ENCODE assay signal across 14 cellular contexts in the genomic region with DNA sequence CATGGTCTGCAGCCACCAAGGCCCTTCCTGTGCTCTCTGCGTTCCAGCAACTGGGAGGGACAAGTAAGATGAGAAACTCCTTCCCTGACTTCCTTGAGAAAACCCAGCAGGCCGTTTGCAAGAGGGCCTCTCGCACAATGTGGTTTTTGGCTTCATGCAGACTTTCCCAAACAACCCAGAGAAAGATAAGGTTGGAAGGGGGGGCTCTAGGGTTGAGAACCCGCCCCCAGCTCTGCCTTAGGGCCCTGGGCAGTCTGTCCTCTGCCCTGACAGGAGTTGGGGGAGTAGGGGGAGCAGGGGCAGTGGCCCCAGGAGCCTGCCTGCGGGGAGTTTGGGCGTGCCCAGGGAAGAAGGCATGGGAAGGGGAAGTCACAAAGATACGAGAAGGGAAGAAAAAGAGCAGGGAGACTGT.
A peak's percentile ranks its signal among the peaks of the same experiment; 100 is the strongest.
DNase-seq lines count a peak whose midpoint lies in the region; ATAC-seq and TF ChIP-seq lines count a peak whose summit lies in the region.
"Had no signal": no experiment of that assay in that cellular context is flagged by ENCODE, and none has a peak within 500 bp of the region (broad histone marks: within the 10 kb centered on the region; RNA-seq: fewer than 3 reads in every experiment).

No MANE protein-coding gene starts in this region.

- no peak overlapping the region for H3K27ac ChIP-seq in fibroblast of lung (ENCODE audit: insufficient read depth, low read length)
- no peak overlapping the region for H3K27ac ChIP-seq in CD4-positive, alpha-beta T cell (ENCODE audit: low read depth, low read length)
- H3K27ac ChIP-seq: 22Rv1 had no signal

- peak; percentile 10 for DNase-seq in DMS79 treated with DMSO at 0.1 percent for 48 hours (lab: John Stamatoyannopoulos, UW)
- no peak for DNase-seq in DMS79 (lab: John Stamatoyannopoulos, UW)
- DNase-seq in fibroblast of lung (ENCODE audit: low read depth in 2 of 2) = peak; percentile 57 to 70
- no peak for DNase-seq in type B pancreatic cell (ENCODE audit: extremely low spot score, unreplicated experiment)
- no peak for DNase-seq in CD4-positive, alpha-beta T cell
- DNase-seq in KG1 (lab: John Stamatoyannopoulos, UW) = no peak
- no peak for DNase-seq in NCI-H1436 treated with DMSO at 0.1 percent for 48 hours (lab: John Stamatoyannopoulos, UW)
- DNase-seq: activated CD4-positive, alpha-beta memory T cell treated with anti-CD3 and anti-CD28 coated beads, Interleukin-2, amount 10 ng/mL, durations not matched to agents 7 days and 5 days; activated naive CD8-positive, alpha-beta T cell treated with anti-CD3 and anti-CD28 coated beads, Interleukin-2, amount 50 U/mL, for 24 hours; DMS153; Karpas-422; NCI-H510A had no signal

- H3K27me3 ChIP-seq in fibroblast of lung (ENCODE audit: control insufficient read depth, insufficient read depth, low read length) = no peaks in the 10 kb centered on the region
- H3K27me3 ChIP-seq in mucosa of stomach (ENCODE audit: control insufficient read depth, insufficient read depth, low read length) = no peaks in the 10 kb centered on the region
- H3K27me3 ChIP-seq in CD4-positive, alpha-beta T cell (ENCODE audit: control insufficient read depth, insufficient read depth, low read length) = no peaks in the 10 kb centered on the region

- no peaks in the 10 kb centered on the region for H4K20me1 ChIP-seq in fibroblast of lung (ENCODE audit: control insufficient read depth, extremely low read depth, insufficient read depth, low read length)

- H3K79me2 ChIP-seq in fibroblast of lung (ENCODE audit: control insufficient read depth, insufficient read depth, low read length) = no peaks in the 10 kb centered on the region

- H3K9me3 ChIP-seq in fibroblast of lung (ENCODE audit: control insufficient read depth, insufficient read depth, low read depth, low read length) = no peaks in the 10 kb centered on the region
- H3K9me3 ChIP-seq in mucosa of stomach (ENCODE audit: control insufficient read depth, low read length) = no peaks in the 10 kb centered on the region
- H3K9me3 ChIP-seq in CD4-positive, alpha-beta T cell (ENCODE audit: control insufficient read depth, low read length) = no peaks in the 10 kb centered on the region

- H3K4me3 ChIP-seq in fibroblast of lung (replicated peaks in 1 of 4; ENCODE audit: control extremely low read depth in 1 of 4, insufficient read depth in 1 of 4, low read depth in 3 of 4, low read length in 4 of 4) (no peak overlapping the region), mucosa of stomach (ENCODE audit: low read length) (no peak overlapping the region)

- CTCF ChIA-PET in CD4-positive, alpha-beta T cell (lab: Charles Lee) = no interaction called here

- H3K9me3 Mint-ChIP-seq in type B pancreatic cell = peaks cover 12% of the 10 kb centered on the region
- H3K9me3 Mint-ChIP-seq in CD4-positive, alpha-beta T cell = no peaks in the 10 kb centered on the region

- no peaks in the 10 kb centered on the region for H3K27me3 Mint-ChIP-seq in type B pancreatic cell
- H3K27me3 Mint-ChIP-seq in CD4-positive, alpha-beta T cell = no peaks in the 10 kb centered on the region
- H3K27me3 Mint-ChIP-seq: activated naive CD8-positive, alpha-beta T cell treated with anti-CD3 and anti-CD28 coated beads, Interleukin-2, amount 50 U/mL, for 24 hours had no signal

- ATAC-seq in CD4-positive, alpha-beta T cell (ENCODE audit: poor library complexity) = no peak
- ATAC-seq: activated naive CD8-positive, alpha-beta T cell treated with anti-CD3 and anti-CD28 coated beads, Interleukin-2, amount 50 U/mL, for 24 hours had no signal

- peaks cover 24% of the 10 kb centered on the region for H3K36me3 Mint-ChIP-seq in type B pancreatic cell
- no peaks in the 10 kb centered on the region for H3K36me3 Mint-ChIP-seq in CD4-positive, alpha-beta T cell (ENCODE audit: low read depth)

- no peak overlapping the region for H2AFZ ChIP-seq in fibroblast of lung (ENCODE audit: low read length)

- peak overlapping the region; percentile 44 for H3K4me3 Mint-ChIP-seq in type B pancreatic cell
- H3K4me3 Mint-ChIP-seq in CD4-positive, alpha-beta T cell = no peak overlapping the region
- H3K4me3 Mint-ChIP-seq: activated CD4-positive, alpha-beta memory T cell treated with anti-CD3 and anti-CD28 coated beads, Interleukin-2, amount 10 ng/mL, durations not matched to agents 7 days and 5 days; activated naive CD8-positive, alpha-beta T cell treated with anti-CD3 and anti-CD28 coated beads, Interleukin-2, amount 50 U/mL, for 24 hours had no signal

- H3K4me1 ChIP-seq in fibroblast of lung (ENCODE audit: control insufficient read depth, extremely low read depth, insufficient read depth, low read length) (peaks cover 3% of the 10 kb centered on the region), mucosa of stomach (ENCODE audit: control insufficient read depth, insufficient read depth, low read length) (peaks cover 13% of the 10 kb centered on the region)

- POLR2A ChIA-PET in CD4-positive, alpha-beta T cell (lab: Charles Lee) = interaction anchor here (0.9 to 1.3 kb wide), 2 partner anchors 8 to 19 kb away, joined by 3 read pairs; no protein-coding TSS in a partner anchor

- H3K27ac Mint-ChIP-seq in type B pancreatic cell = peak overlapping the region; percentile 76
- H3K27ac Mint-ChIP-seq in CD4-positive, alpha-beta T cell = no peak overlapping the region
- H3K27ac Mint-ChIP-seq: activated CD4-positive, alpha-beta memory T cell treated with anti-CD3 and anti-CD28 coated beads, Interleukin-2, amount 10 ng/mL, durations not matched to agents 7 days and 5 days; activated naive CD8-positive, alpha-beta T cell treated with anti-CD3 and anti-CD28 coated beads, Interleukin-2, amount 50 U/mL, for 24 hours had no signal

- H3K4me2 ChIP-seq in fibroblast of lung (ENCODE audit: extremely low read depth, insufficient read depth, low read length) = no peak overlapping the region

- TF ChIP-seq CTCF in fibroblast of lung (conservative IDR thresholded peaks at IDR 0.05 in 1 of 2, IDR thresholded peaks at IDR 0.05 in 1 of 2; ENCODE audit: low read depth in 1 of 2, low read length in 2 of 2) (no peak), type B pancreatic cell (conservative IDR thresholded peaks at IDR 0.05) (no peak)
- TF ChIP-seq CTCF in CD4-positive, alpha-beta T cell (IDR thresholded peaks at IDR 0.05) = no peak

- H3K36me3 ChIP-seq in fibroblast of lung (ENCODE audit: control insufficient read depth, insufficient read depth, low read length) (no peaks in the 10 kb centered on the region), mucosa of stomach (ENCODE audit: control insufficient read depth, insufficient read depth, low read length) (no peaks in the 10 kb centered on the region)

- intact Hi-C loops in CD4-positive, alpha-beta T cell (cut with DNase I, micrococcal nuclease) = no loop called here

- H3K4me1 Mint-ChIP-seq in type B pancreatic cell (ENCODE audit: unreplicated experiment) = peaks cover 62% of the 10 kb centered on the region
- H3K4me1 Mint-ChIP-seq in CD4-positive, alpha-beta T cell (ENCODE audit: low read depth) = peaks cover 56% of the 10 kb centered on the region

- H3K9ac ChIP-seq in fibroblast of lung (ENCODE audit: insufficient read depth, low read length) (no peak overlapping the region), mucosa of stomach (ENCODE audit: low read length) (peak overlapping the region; percentile 29)

Comparison
In these comparisons a context has a peak if more than half of its experiments do, and no peak if none do; other contexts are left out.
1. DNase-seq: peak in DMS79 treated with DMSO at 0.1 percent for 48 hours (single experiment) and fibroblast of lung (2 of 2); none in DMS79 (single experiment), type B pancreatic cell (single experiment), CD4-positive, alpha-beta T cell (0 of 10), KG1 (single experiment) and NCI-H1436 treated with DMSO at 0.1 percent for 48 hours (single experiment).